12 cellular contexts compared by ENCODE assay signal in genomic region chr1:67711150-67711849, GRCh38. TPM values are rescaled to one million over a fixed set of nuclear protein-coding genes. Genes with fewer than 3 reads are reported as not detected.
DNase-seq lines count a peak whose midpoint lies in the region; ATAC-seq and TF ChIP-seq lines count a peak whose summit lies in the region.
"Had no signal": no experiment of that assay in that cellular context is flagged by ENCODE, and none has a peak within 500 bp of the region (broad histone marks: within the 10 kb centered on the region; RNA-seq: fewer than 3 reads in every experiment).

No MANE protein-coding gene starts in this region.

- H3K9me3 ChIP-seq in heart left ventricle (no peaks in the 10 kb centered on the region), endodermal cell (ENCODE audit: control insufficient read depth, low read length) (no peaks in the 10 kb centered on the region), thoracic aorta (no peaks in the 10 kb centered on the region)

- no peaks in the 10 kb centered on the region for H3K9me3 Mint-ChIP-seq in endodermal cell
- H3K9me3 Mint-ChIP-seq: activated naive CD8-positive, alpha-beta T cell treated with anti-CD3 and anti-CD28 coated beads for 36 hours; immature natural killer cell; stimulated activated naive CD8-positive, alpha-beta T cell treated with anti-CD3 and anti-CD28 coated beads, Interleukin-15, Interleukin-2, amounts not matched to agents 100 ng/mL and 50 ng/mL, for 24 hours had no signal

- no peak for TF ChIP-seq POLR2A in heart left ventricle (IDR thresholded peaks at IDR 0.05)

- H3K27ac ChIP-seq in heart left ventricle: peak overlapping the region in 7 of 12 donors; percentile 11 to 63 (median 32)
- no peak overlapping the region for H3K27ac ChIP-seq in endodermal cell (ENCODE audit: low read depth, low read length)
- peak overlapping the region; percentile 89 to 95 for H3K27ac ChIP-seq in thoracic aorta
- H3K27ac ChIP-seq: KMS-11 had no signal

- H3K36me3 ChIP-seq in heart left ventricle (no peaks in the 10 kb centered on the region), endodermal cell (ENCODE audit: control insufficient read depth, insufficient read depth, low read length) (no peaks in the 10 kb centered on the region), thoracic aorta (no peaks in the 10 kb centered on the region)

- TF ChIP-seq CTCF in heart left ventricle (IDR thresholded peaks at IDR 0.05) (no peak), endodermal cell (conservative IDR thresholded peaks at IDR 0.05) (no peak), thoracic aorta (IDR thresholded peaks at IDR 0.05) (no peak)

- no peak overlapping the region for H3K4me3 ChIP-seq in heart left ventricle
- peak overlapping the region; percentile 27 for H3K4me3 ChIP-seq in endodermal cell (ENCODE audit: low read length)
- H3K4me3 ChIP-seq in thoracic aorta: peak overlapping the region; percentile 26

- DNase-seq in heart left ventricle (no peak), cardiac septum (ENCODE audit: low spot score) (no peak), NCI-H748 (lab: John Stamatoyannopoulos, UW; ENCODE audit: unreplicated experiment) (peak; percentile 38), endodermal cell (no peak), thoracic aorta (ENCODE audit: low spot score) (no peak), NCI-H446 (lab: John Stamatoyannopoulos, UW) (no peak)
- no peak for DNase-seq in stimulated activated CD8-positive, alpha-beta memory T cell treated with anti-CD3 and anti-CD28 coated beads, Interleukin-4, amount 100 ng/mL, for 48 hours
- no peak for DNase-seq in activated effector memory CD4-positive, alpha-beta T cell treated with Interleukin-2 at 50 U/mL for 16 hours
- DNase-seq: activated naive CD8-positive, alpha-beta T cell treated with anti-CD3 and anti-CD28 coated beads for 36 hours; immature natural killer cell had no signal

- no peak overlapping the region for H3K9ac ChIP-seq in endodermal cell (ENCODE audit: extremely low read depth, low read length, poor library complexity, severe bottlenecking)
- H3K9ac ChIP-seq: KMS-11 had no signal

- H3K4me3 Mint-ChIP-seq in endodermal cell: no peak overlapping the region
- H3K4me3 Mint-ChIP-seq: activated naive CD8-positive, alpha-beta T cell treated with anti-CD3 and anti-CD28 coated beads for 36 hours; immature natural killer cell; stimulated activated naive CD8-positive, alpha-beta T cell treated with anti-CD3 and anti-CD28 coated beads, Interleukin-15, Interleukin-2, amounts not matched to agents 100 ng/mL and 50 ng/mL, for 24 hours had no signal

- H3K4me1 Mint-ChIP-seq in endodermal cell: peaks cover 53% of the 10 kb centered on the region
- H3K4me1 Mint-ChIP-seq: activated naive CD8-positive, alpha-beta T cell treated with anti-CD3 and anti-CD28 coated beads for 36 hours; immature natural killer cell had no signal

- intact Hi-C loops in heart left ventricle (cut with DNase I) (no loop called here), cardiac septum (cut with DNase I) (loop anchor here (5.0 kb wide), 1 partner anchor 36 kb away; no protein-coding TSS in a partner anchor)

- ATAC-seq in heart left ventricle: no peak
- ATAC-seq in thoracic aorta (ENCODE audit: insufficient number of reproducible peaks, low FRiP score, low read depth): no peak

- no peak overlapping the region for H3K27ac Mint-ChIP-seq in endodermal cell
- H3K27ac Mint-ChIP-seq: activated naive CD8-positive, alpha-beta T cell treated with anti-CD3 and anti-CD28 coated beads for 36 hours; immature natural killer cell; stimulated activated naive CD8-positive, alpha-beta T cell treated with anti-CD3 and anti-CD28 coated beads, Interleukin-15, Interleukin-2, amounts not matched to agents 100 ng/mL and 50 ng/mL, for 24 hours had no signal

- peaks cover 0 to 66% (median 40%) of the 10 kb centered on the region in 12 donors for H3K4me1 ChIP-seq in heart left ventricle
- peaks cover 40% of the 10 kb centered on the region for H3K4me1 ChIP-seq in endodermal cell (ENCODE audit: control insufficient read depth, insufficient read depth, low read length)
- H3K4me1 ChIP-seq in thoracic aorta (ENCODE audit: control insufficient read depth in 1 of 2, low read depth in 2 of 2): peaks cover 60 to 91% of the 10 kb centered on the region in 2 donors

- no peaks in the 10 kb centered on the region for H3K27me3 Mint-ChIP-seq in endodermal cell (ENCODE audit: insufficient read depth)
- H3K27me3 Mint-ChIP-seq: activated naive CD8-positive, alpha-beta T cell treated with anti-CD3 and anti-CD28 coated beads for 36 hours; stimulated activated naive CD8-positive, alpha-beta T cell treated with anti-CD3 and anti-CD28 coated beads, Interleukin-15, Interleukin-2, amounts not matched to agents 100 ng/mL and 50 ng/mL, for 24 hours had no signal

- 72 to 74% (median 73%) methylated on average over 7 of the region's 7 CpGs for WGBS in heart left ventricle, 4 donors
- 73 to 97% methylated on average over 3 to 6 of the region's 7 CpGs for WGBS in endodermal cell (ENCODE audit: insufficient coverage in 1 of 2, insufficient read length in 1 of 2), 2 experiments

- no peaks in the 10 kb centered on the region for H3K36me3 Mint-ChIP-seq in endodermal cell (ENCODE audit: low read depth)
- H3K36me3 Mint-ChIP-seq: activated naive CD8-positive, alpha-beta T cell treated with anti-CD3 and anti-CD28 coated beads for 36 hours; immature natural killer cell had no signal

- H3K27me3 ChIP-seq in heart left ventricle (no peaks in the 10 kb centered on the region), endodermal cell (ENCODE audit: control insufficient read depth, insufficient read depth, low read length, poor library complexity, severe bottlenecking) (no peaks in the 10 kb centered on the region), thoracic aorta (replicated peaks; ENCODE audit: insufficient read depth) (no peaks in the 10 kb centered on the region)

RNA-seq across cellular contexts. Expression of gene GADD45A, which starts 26.3 kb away (rescaled TPM):
- 100 to 1,000 TPM in 1 of 9 donors, 10 to 100 TPM in 8; 26.5 to 119 (median 45.8) TPM for total RNA-seq in heart left ventricle
- polyA plus RNA-seq in heart left ventricle: 10 to 100 TPM; 35.7 to 57.3 TPM
- 94.9 TPM for total RNA-seq in cardiac septum
- 10 to 100 TPM; 48.0 to 52.4 TPM for total RNA-seq in endodermal cell
- 31.4 TPM for polyA plus RNA-seq in endodermal cell (2013, experiment 1 of 2)
- polyA plus RNA-seq in endodermal cell (2013, experiment 2 of 2): 34.8 TPM
- total RNA-seq in thoracic aorta: 100 to 1,000 TPM; 227 to 262 TPM

Comparison
In these comparisons a context has a peak if more than half of its experiments do, and no peak if none do; other contexts are left out.
1. H3K4me3 ChIP-seq: peak in endodermal cell (single experiment) and thoracic aorta (single experiment); none in heart left ventricle (0 of 12).